Comparison of ENCODE assay signal across 8 cellular contexts in the genomic region with DNA sequence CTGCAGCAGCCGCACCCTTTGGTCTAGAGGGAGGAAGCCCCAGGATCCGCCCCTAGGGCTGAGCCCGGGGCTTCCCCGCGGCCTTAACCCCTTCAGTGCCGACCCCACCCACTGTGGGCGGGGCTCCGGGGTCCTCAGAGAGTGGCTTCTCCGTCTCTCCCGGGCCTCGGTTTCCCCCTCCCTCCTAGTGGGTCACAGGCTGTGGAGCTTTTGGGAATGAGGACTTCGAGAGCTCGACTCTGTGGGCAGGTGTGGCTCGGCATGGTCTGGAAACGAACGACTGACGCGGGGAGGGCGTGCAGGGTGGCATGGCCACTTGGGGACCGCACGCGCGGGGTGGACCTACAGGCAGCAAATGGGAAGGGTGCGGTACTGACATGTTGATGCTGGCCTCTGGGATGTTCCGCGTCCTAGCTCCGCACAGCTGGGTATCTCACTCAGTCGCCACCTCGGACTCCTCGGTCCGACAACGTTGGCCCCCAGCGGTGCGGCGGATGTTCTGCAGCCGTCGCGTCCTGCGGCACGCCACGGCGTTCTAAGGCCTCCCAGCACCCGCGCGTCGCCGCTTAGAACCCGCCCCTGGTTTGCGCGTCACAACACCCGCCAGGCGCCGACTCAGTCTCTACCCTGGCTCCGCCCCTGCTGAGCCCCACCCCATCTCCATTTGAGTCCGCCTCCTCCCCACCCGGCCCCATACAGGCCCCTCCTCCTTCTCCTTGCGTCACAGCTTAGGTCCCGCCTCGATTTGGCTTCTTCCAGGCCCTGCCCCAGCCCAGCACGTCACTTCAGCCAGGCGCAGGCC. TPM values are rescaled to one million over a fixed set of nuclear protein-coding genes. Genes with fewer than 3 reads are reported as not detected.
DNase-seq lines count a peak whose midpoint lies in the region; ATAC-seq lines count a peak whose summit lies in the region.

A gene with protein sequence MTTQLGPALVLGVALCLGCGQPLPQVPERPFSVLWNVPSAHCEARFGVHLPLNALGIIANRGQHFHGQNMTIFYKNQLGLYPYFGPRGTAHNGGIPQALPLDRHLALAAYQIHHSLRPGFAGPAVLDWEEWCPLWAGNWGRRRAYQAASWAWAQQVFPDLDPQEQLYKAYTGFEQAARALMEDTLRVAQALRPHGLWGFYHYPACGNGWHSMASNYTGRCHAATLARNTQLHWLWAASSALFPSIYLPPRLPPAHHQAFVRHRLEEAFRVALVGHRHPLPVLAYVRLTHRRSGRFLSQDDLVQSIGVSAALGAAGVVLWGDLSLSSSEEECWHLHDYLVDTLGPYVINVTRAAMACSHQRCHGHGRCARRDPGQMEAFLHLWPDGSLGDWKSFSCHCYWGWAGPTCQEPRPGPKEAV (minus strand): TSS at position 570 of the 802 bp plus-strand sequence. CDS start 3,803 bp downstream, outside the sequence.
A gene with protein sequence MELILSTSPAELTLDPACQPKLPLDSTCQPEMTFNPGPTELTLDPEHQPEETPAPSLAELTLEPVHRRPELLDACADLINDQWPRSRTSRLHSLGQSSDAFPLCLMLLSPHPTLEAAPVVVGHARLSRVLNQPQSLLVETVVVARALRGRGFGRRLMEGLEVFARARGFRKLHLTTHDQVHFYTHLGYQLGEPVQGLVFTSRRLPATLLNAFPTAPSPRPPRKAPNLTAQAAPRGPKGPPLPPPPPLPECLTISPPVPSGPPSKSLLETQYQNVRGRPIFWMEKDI (minus strand): TSS at position 570 of the 802 bp plus-strand sequence. CDS start 1,942 bp downstream, outside the sequence.

- ATAC-seq in GM19035 (IDR thresholded peaks at IDR 0.05; ENCODE audit: unreplicated experiment) (peak; percentile 86), HG03354 (IDR thresholded peaks at IDR 0.05; ENCODE audit: poor library complexity, severe bottlenecking, unreplicated experiment) (peak; percentile 89)

- peak; percentile 99 to 100 for DNase-seq in AML-193 (lab: John Stamatoyannopoulos, UW)
- peak; percentile 95 to 97 for DNase-seq in NCI-H446 (lab: John Stamatoyannopoulos, UW)
- DNase-seq in activated CD4-positive, CD25-positive, alpha-beta regulatory T cell treated with anti-CD3 and anti-CD28 coated beads, Interleukin-2, amount 50 U/mL, for 72 hours: peak; percentile 99
- DNase-seq in cerebellum (ENCODE audit: low spot score): peak; percentile 100
- peak; percentile 98 for DNase-seq in kidney glomerular epithelial cell (lab: John Stamatoyannopoulos, UW)
- DNase-seq in stimulated activated CD4-positive, alpha-beta T cell treated with anti-CD3 and anti-CD28 coated beads, Interleukin-1b, Interleukin-23, amount 100 ng/mL, for 1 hour (ENCODE audit: low read depth in 2 of 2): peak; percentile 98

RNA-seq across cellular contexts. Expression of the first gene that starts in this region (rescaled TPM):
- total RNA-seq in cerebellum: 4.2 TPM

RNA-seq across cellular contexts. Expression of the second gene that starts in this region (rescaled TPM):
- total RNA-seq in cerebellum: 4.2 TPM

Comparison
In these comparisons a context has a peak if more than half of its experiments do, and no peak if none do; other contexts are left out.
1. Peak in every context shown above with its lines: DNase-seq and ATAC-seq.